Comparison of ENCODE assay signal across 22 cellular contexts in genomic region chr1:110443393-110443918, GRCh38. TPM values are rescaled to one million over a fixed set of nuclear protein-coding genes. Genes with fewer than 3 reads are reported as not detected.
"Had no signal": no experiment of that assay in that cellular context is flagged by ENCODE, and none has a peak within 500 bp of the region (broad histone marks: within the 10 kb centered on the region; RNA-seq: fewer than 3 reads in every experiment).

No MANE protein-coding gene starts in this region.

- ATAC-seq: left cardiac atrium; mucosa of descending colon; naive thymus-derived CD8-positive, alpha-beta T cell; stimulated activated naive CD8-positive, alpha-beta T cell treated with anti-CD3 and anti-CD28 coated beads, Interleukin-15, Interleukin-2, amounts not matched to agents 100 U/mL and 50 U/mL, for 24 hours had no signal

- H3K4me3 Mint-ChIP-seq: immature natural killer cell; naive thymus-derived CD8-positive, alpha-beta T cell had no signal

- H3K4me1 Mint-ChIP-seq: immature natural killer cell; naive thymus-derived CD8-positive, alpha-beta T cell had no signal

- H3K9me3 Mint-ChIP-seq: immature natural killer cell; naive thymus-derived CD8-positive, alpha-beta T cell had no signal

- H3K27ac Mint-ChIP-seq: immature natural killer cell; naive thymus-derived CD8-positive, alpha-beta T cell had no signal

- H3K36me3 Mint-ChIP-seq: immature natural killer cell; naive thymus-derived CD8-positive, alpha-beta T cell had no signal

- H3K36me3 ChIP-seq: left ventricle myocardium inferior, neutrophil, right atrium auricular region, sigmoid colon, tibial artery, upper lobe of left lung, uterus had no signal

- H3K9me3 ChIP-seq: left ventricle myocardium inferior, mucosa of descending colon, neutrophil, right atrium auricular region, sigmoid colon, tibial artery, upper lobe of left lung, uterus had no signal

- H3K27ac ChIP-seq: dorsolateral prefrontal cortex, left ventricle myocardium inferior, neutrophil, right atrium auricular region, sigmoid colon, skin epidermis, tibial artery, upper lobe of left lung, uterus had no signal

- H3K27me3 ChIP-seq: dorsolateral prefrontal cortex, right atrium auricular region, sigmoid colon, tibial artery, upper lobe of left lung, uterus had no signal

- H3K4me3 ChIP-seq: dorsolateral prefrontal cortex, left ventricle myocardium inferior, lung, mucosa of descending colon, right atrium auricular region, sigmoid colon, skin epidermis, tibial artery, upper lobe of left lung, uterus had no signal

- DNase-seq: cortex of kidney; effector CD8-positive, alpha-beta T cell; foreskin fibroblast; immature natural killer cell; left cardiac atrium; left ventricle myocardium inferior; mucosa of descending colon; naive thymus-derived CD8-positive, alpha-beta T cell; sigmoid colon; stimulated activated CD4-positive, alpha-beta T cell treated with anti-CD3 and anti-CD28 coated beads, Interleukin-12 subunit alpha, Interleukin-12 subunit beta, amount 100 ng/mL, for 4 hours; stimulated activated CD4-positive, alpha-beta T cell treated with anti-CD3 and anti-CD28 coated beads, Interleukin-2, amount 100 ng/mL, for 48 hours; stimulated activated naive CD8-positive, alpha-beta T cell treated with anti-CD3 and anti-CD28 coated beads, Interleukin-15, Interleukin-2, amounts not matched to agents 100 U/mL and 50 U/mL, for 24 hours; tibial artery; upper lobe of left lung; uterus had no signal

RNA-seq across cellular contexts. Expression of gene PROK1, which starts 7.5 kb away (rescaled TPM):
- total RNA-seq: left ventricle myocardium inferior; lung; mucosa of descending colon; naive thymus-derived CD8-positive, alpha-beta T cell; osteoblast; pulmonary artery endothelial cell had no signal
